In genomic region chr4:112521123-112522116, GRCh38 we compare ENCODE assay signal across 12 cellular contexts. TPM values are rescaled to one million over a fixed set of nuclear protein-coding genes. Genes with fewer than 3 reads are reported as not detected.
DNase-seq lines count a peak whose midpoint lies in the region; ATAC-seq, FAIRE-seq and TF ChIP-seq lines count a peak whose summit lies in the region.
"Had no signal": no experiment of that assay in that cellular context is flagged by ENCODE, and none has a peak within 500 bp of the region (broad histone marks: within the 10 kb centered on the region; RNA-seq: fewer than 3 reads in every experiment).

No MANE protein-coding gene starts in this region.

- no peak overlapping the region for H4K91ac ChIP-seq in H1 (replicated peaks; ENCODE audit: insufficient read length, low read length)

- POLR2A ChIA-PET in H1 (lab: Charles Lee; ENCODE audit: partially characterized antibody) = interaction anchor here (0.6 to 2.0 kb wide), 4 partner anchors 11 to 379 kb away, joined by 3 to 9 read pairs (median 4); no protein-coding TSS in a partner anchor

- H4K20me1 ChIP-seq in H1 (replicated peaks in 1 of 2; ENCODE audit: control insufficient read depth in 1 of 2, insufficient read depth in 2 of 2, low read length in 2 of 2) = peaks cover 0 to 13% of the 10 kb centered on the region in 2 experiments

- H2AK5ac ChIP-seq in H1 (ENCODE audit: low read depth, low read length) = no peak overlapping the region

- DNase-seq in T-helper 2 cell treated with Interferon-gamma antibody and Interleukin-4, amounts not matched to agents 5 μg/mL and 100 μg/mL, for 36 hours (ENCODE audit: low spot score) = no peak
- DNase-seq in T-helper 2 cell = no peak
- peak in 1 of 2 experiments; percentile 70 for DNase-seq in H1 (ENCODE audit: low read depth in 1 of 2, low spot score in 2 of 2)
- peak; percentile 67 for DNase-seq in retina
- DNase-seq in NOMO-1 treated with dmso at 0.1 percent for 144 hours (lab: John Stamatoyannopoulos, UW; ENCODE audit: unreplicated experiment) = no peak
- DNase-seq: HCEC 1CT had no signal

- no peak overlapping the region for H3K4ac ChIP-seq in H1 (replicated peaks; ENCODE audit: insufficient read length, low read depth, low read length)

- H4K8ac ChIP-seq in H1 (ENCODE audit: extremely low read depth, insufficient read depth, low read length) = no peak overlapping the region

- no peak for TF ChIP-seq POLR2A in H1 (IDR thresholded peaks at IDR 0.05; ENCODE audit: control extremely low read depth in 1 of 2, low read depth in 2 of 2, low read length in 2 of 2)

- FAIRE-seq in H1 (lab: Jason Lieb, UNC) = no peak
- FAIRE-seq: pancreas had no signal

- no peaks in the 10 kb centered on the region for H3K9me3 ChIP-seq in H1 (ENCODE audit: insufficient read depth in 2 of 2, low read depth in 1 of 2, low read length in 1 of 2)
- H3K9me3 ChIP-seq: pancreas, vagina had no signal

- no peak overlapping the region for H2BK20ac ChIP-seq in H1 (ENCODE audit: low read length)

- 2% methylated on average over 30 of the region's 30 CpGs; no CpG with 5 or more reads in 1 of the 2 experiments for WGBS in H1 (ENCODE audit: extremely low coverage in 1 of 2, insufficient coverage in 1 of 2, insufficient read length in 1 of 2, insufficient replicate concordance in 2 of 2, low coverage in 1 of 2, low lambda C conversion rate in 2 of 2, missing lambda C conversion rate in 1 of 2), 2 experiments

- H3K23ac ChIP-seq in H1 (ENCODE audit: insufficient read length) = no peak overlapping the region

- H3K4me1 ChIP-seq in H1 (replicated peaks in 1 of 4; ENCODE audit: control insufficient read depth in 3 of 4, insufficient read depth in 4 of 4, low read length in 3 of 4) = peaks cover 9 to 24% (median 14%) of the 10 kb centered on the region in 4 experiments; a peak in 6 of 7 replicates

- peak; percentile 13 for ATAC-seq in HG03460 (IDR thresholded peaks at IDR 0.05; ENCODE audit: unreplicated experiment)
- ATAC-seq in GM21447 (IDR thresholded peaks at IDR 0.05; ENCODE audit: unreplicated experiment) = no peak
- ATAC-seq in GM19023 (IDR thresholded peaks at IDR 0.05; ENCODE audit: unreplicated experiment) = no peak
- ATAC-seq: pancreas had no signal

- H3K4me3 Mint-ChIP-seq in T-helper 2 cell treated with Interferon-gamma antibody and Interleukin-4, amounts not matched to agents 5 μg/mL and 100 μg/mL, for 36 hours = peak overlapping the region; percentile 67

- peak overlapping the region; percentile 35 to 58 (median 39); a peak in 7 of 8 replicates for H3K4me3 ChIP-seq in H1 (ENCODE audit: extremely low read depth in 1 of 4, insufficient read depth in 2 of 4, low read depth in 3 of 4, low read length in 4 of 4)
- H3K4me3 ChIP-seq: pancreas, vagina had no signal

- no peak overlapping the region for H2BK12ac ChIP-seq in H1 (ENCODE audit: low read depth, low read length)

- no peaks in the 10 kb centered on the region for H3K36me3 Mint-ChIP-seq in T-helper 2 cell treated with Interferon-gamma antibody and Interleukin-4, amounts not matched to agents 5 μg/mL and 100 μg/mL, for 36 hours (ENCODE audit: low read depth)

- H3K27ac ChIP-seq in H1 (ENCODE audit: low read depth, low read length) = no peak overlapping the region
- H3K27ac ChIP-seq: pancreas, SK-N-MC, vagina had no signal

- H3K27me3 ChIP-seq in H1 (replicated peaks in 1 of 4; ENCODE audit: control insufficient read depth in 3 of 4, extremely low read depth in 1 of 4, insufficient read depth in 3 of 4, low read length in 3 of 4) = peaks cover 61 to 85% (median 70%) of the 10 kb centered on the region in 4 experiments

- H3K79me2 ChIP-seq in H1 (ENCODE audit: control insufficient read depth in 1 of 2, insufficient read depth in 2 of 2, low read length in 2 of 2) = no peaks in the 10 kb centered on the region

- H3K9me3 Mint-ChIP-seq in T-helper 2 cell treated with Interferon-gamma antibody and Interleukin-4, amounts not matched to agents 5 μg/mL and 100 μg/mL, for 36 hours = no peaks in the 10 kb centered on the region

- no peak for TF ChIP-seq EP300 in H1 (IDR thresholded peaks at IDR 0.05; ENCODE audit: borderline replicate concordance in 1 of 2, low read depth in 2 of 2, low read length in 2 of 2)

- peak overlapping the region; percentile 77 to 91 for H3K4me2 ChIP-seq in H1 (ENCODE audit: insufficient read depth in 1 of 2, low read depth in 2 of 2, low read length in 2 of 2)

- TF ChIP-seq RAD21 in H1 (IDR thresholded peaks at IDR 0.05 in 1 of 2, conservative IDR thresholded peaks at IDR 0.05 in 1 of 2; ENCODE audit: low read depth in 2 of 2, low read length in 2 of 2) = no peak

- no peak overlapping the region for H3K18ac ChIP-seq in H1 (ENCODE audit: extremely low read depth, low read length)

- no peak overlapping the region for H3K14ac ChIP-seq in H1 (ENCODE audit: insufficient read length)

- H2BK120ac ChIP-seq in H1 (replicated peaks; ENCODE audit: low read depth, low read length) = no peak overlapping the region

- CTCF ChIA-PET in H1 (lab: Charles Lee; ENCODE audit: partially characterized antibody) = interaction anchor here (0.6 to 7.8 kb wide), 28 partner anchors 9 to 492 kb away, joined by 3 to 133 read pairs (median 5); no protein-coding TSS in a partner anchor

- no peak overlapping the region for H2BK5ac ChIP-seq in H1 (ENCODE audit: low read depth, low read length)

- no peak overlapping the region for H3K27ac Mint-ChIP-seq in T-helper 2 cell treated with Interferon-gamma antibody and Interleukin-4, amounts not matched to agents 5 μg/mL and 100 μg/mL, for 36 hours

- no peaks in the 10 kb centered on the region for H3K79me1 ChIP-seq in H1 (ENCODE audit: low read depth, low read length)

- no peak overlapping the region for H3K56ac ChIP-seq in H1 (replicated peaks; ENCODE audit: insufficient read length, low read depth, low read length)

- peaks cover 49% of the 10 kb centered on the region for H3K4me1 Mint-ChIP-seq in T-helper 2 cell treated with Interferon-gamma antibody and Interleukin-4, amounts not matched to agents 5 μg/mL and 100 μg/mL, for 36 hours (ENCODE audit: low read depth)

- H4K5ac ChIP-seq in H1 (ENCODE audit: insufficient read length, low read depth, low read length) = no peak overlapping the region

- H2AFZ ChIP-seq in H1 (ENCODE audit: low read length) = no peak overlapping the region

- H3K9ac ChIP-seq in H1 (replicated peaks in 1 of 4; ENCODE audit: extremely low read depth in 1 of 4, low read depth in 3 of 4, low read length in 3 of 4) = no peak overlapping the region

- H2BK15ac ChIP-seq in H1 (ENCODE audit: low read length) = no peak overlapping the region

- peaks cover 91% of the 10 kb centered on the region for H3K27me3 Mint-ChIP-seq in T-helper 2 cell treated with Interferon-gamma antibody and Interleukin-4, amounts not matched to agents 5 μg/mL and 100 μg/mL, for 36 hours (ENCODE audit: low read depth)

- no peak for TF ChIP-seq CTCF in H1 (IDR thresholded peaks at IDR 0.05; ENCODE audit: control extremely low read depth in 1 of 3, insufficient read depth in 1 of 3, low read depth in 1 of 3, low read length in 3 of 3)

- no peaks in the 10 kb centered on the region for H3K36me3 ChIP-seq in H1 (ENCODE audit: control insufficient read depth in 2 of 4, insufficient read depth in 4 of 4, low read length in 3 of 4)
- H3K36me3 ChIP-seq: pancreas, vagina had no signal

- peaks cover 13% of the 10 kb centered on the region for H3K23me2 ChIP-seq in H1 (ENCODE audit: low read depth, low read length)

TF ChIP-seq in H1, 55 proteins besides CTCF, POLR2A, EP300 and RAD21 (continues in another document):
- no peak for TF ChIP-seq JUN (IDR thresholded peaks at IDR 0.05; ENCODE audit: low read depth, low read length)
- TF ChIP-seq TBP (IDR thresholded peaks at IDR 0.05; ENCODE audit: low read depth, low read length) = no peak
- TF ChIP-seq KDM4A (IDR thresholded peaks at IDR 0.05; ENCODE audit: low read depth, low read length, severe bottlenecking) = peak; percentile 48
- TF ChIP-seq SUZ12 (IDR thresholded peaks at IDR 0.05; ENCODE audit: low read length) = peak; percentile 81
- TF ChIP-seq NANOG (IDR thresholded peaks at IDR 0.05; ENCODE audit: insufficient read depth, low read depth, low read length, poor library complexity, severe bottlenecking) = no peak
- TF ChIP-seq CEBPB (IDR thresholded peaks at IDR 0.05; ENCODE audit: low read depth, low read length) = no peak
- no peak for TF ChIP-seq ZNF274 (IDR thresholded peaks at IDR 0.05; ENCODE audit: borderline replicate concordance, extremely low read depth, low read length)
- TF ChIP-seq E2F6 (IDR thresholded peaks at IDR 0.05) = no peak
- TF ChIP-seq CTBP2 (IDR thresholded peaks at IDR 0.05; ENCODE audit: borderline replicate concordance, insufficient read depth, insufficient read length, low read length) = peak; percentile 91
- TF ChIP-seq USF2 (IDR thresholded peaks at IDR 0.05; ENCODE audit: low read length) = no peak
- TF ChIP-seq CBX8 (IDR thresholded peaks at IDR 0.05; ENCODE audit: borderline replicate concordance, low read depth, low read length) = no peak
- peak; percentile 57 for TF ChIP-seq RNF2 (IDR thresholded peaks at IDR 0.05; ENCODE audit: borderline replicate concordance, low read depth, low read length, missing control alignments, poor library complexity, severe bottlenecking)
- peak; percentile 75 for TF ChIP-seq EZH2 (IDR thresholded peaks at IDR 0.05; ENCODE audit: low read depth, low read length, severe bottlenecking)

RNA-seq across cellular contexts. Expression of gene NEUROG2, which starts 5.4 kb away (rescaled TPM):
- total RNA-seq in H1 (2021; fragmentation: NEBNext Ultra II Directional; extraction: Animal tissue kit (Norgen Biotek cat#: 25700)) = not detected in 2 replicates
- 0.03 TPM in 1 of 2 replicates, not detected in the other for polyA plus RNA-seq in H1 (2011; rRNA removed)
- polyA plus RNA-seq in H1 (2011; cell fraction: cytosol; rRNA removed) = 0.05 TPM
- not detected for polyA plus RNA-seq in H1 (2011; cell fraction: nucleus; rRNA removed)
- 0.09 TPM in 1 of 4 replicates, not detected in the others for polyA plus RNA-seq in H1 (2012, experiment 1 of 2)
- not detected for polyA plus RNA-seq in H1 (2012, experiment 2 of 2)
- 0.02 TPM for polyA plus RNA-seq in H1 (2013, experiment 1 of 2)
- 0.07 TPM for polyA plus RNA-seq in H1 (2013, experiment 2 of 2)
- polyA minus RNA-seq in H1 (2011; rRNA and poly(A)+ RNA removed) = not detected in 2 replicates
- polyA minus RNA-seq in H1 (2011; cell fraction: cytosol; rRNA and poly(A)+ RNA removed) = not detected
- not detected for polyA minus RNA-seq in H1 (2011; cell fraction: nucleus; rRNA and poly(A)+ RNA removed)
- total RNA-seq: pancreas, vagina had no signal
- polyA plus RNA-seq: pancreas had no signal
